Comparison of ENCODE assay signal across 8 cellular contexts in the genomic region with DNA sequence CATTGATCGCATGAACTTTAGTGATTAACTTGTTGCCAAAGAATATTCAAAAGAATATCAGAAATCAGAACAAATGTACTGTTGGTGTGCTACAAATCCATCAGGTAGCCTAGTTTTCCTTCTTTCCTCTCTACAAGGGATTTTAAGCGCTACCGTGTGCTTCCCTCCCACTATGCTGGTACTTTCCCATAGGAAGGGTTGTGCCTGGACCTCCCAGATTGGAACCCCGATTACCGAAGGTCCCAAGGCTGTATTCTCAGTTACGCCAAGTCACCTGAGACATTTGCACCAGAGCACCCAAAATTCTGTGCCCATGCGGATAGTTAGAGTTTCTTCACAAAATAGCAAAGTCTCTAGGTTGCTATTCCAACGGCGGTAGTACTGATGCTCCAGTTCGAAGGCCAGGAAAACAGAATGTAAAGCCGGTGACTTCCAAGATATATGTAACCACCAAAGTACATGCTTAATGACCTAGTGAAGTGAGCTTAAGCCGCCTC. TPM values are rescaled to one million over a fixed set of nuclear protein-coding genes. Genes with fewer than 3 reads are reported as not detected.
DNase-seq lines count a peak whose midpoint lies in the region; ATAC-seq and TF ChIP-seq lines count a peak whose summit lies in the region.

No MANE protein-coding gene starts in this region.

- intact Hi-C loops in left colon (cut with DNase I, micrococcal nuclease), result no loop called here

- peaks cover 2% of the 10 kb centered on the region for H3K36me3 ChIP-seq in thoracic aorta

- H3K27ac Mint-ChIP-seq in activated naive CD8-positive, alpha-beta T cell treated with anti-CD3 and anti-CD28 coated beads, Interleukin-2, amount 50 U/mL, for 24 hours, result peak overlapping the region; percentile 92

- no peak for DNase-seq in activated naive CD8-positive, alpha-beta T cell treated with anti-CD3 and anti-CD28 coated beads, Interleukin-2, amount 50 U/mL, for 24 hours
- DNase-seq in left colon, result no peak
- DNase-seq in thoracic aorta (ENCODE audit: low spot score), result no peak
- no peak for DNase-seq in NCI-H226
- DNase-seq in A172 (ENCODE audit: low spot score), result no peak

- peak overlapping the region; percentile 88 to 90 for H3K27ac ChIP-seq in thoracic aorta

- H3K9me3 Mint-ChIP-seq in activated naive CD8-positive, alpha-beta T cell treated with anti-CD3 and anti-CD28 coated beads, Interleukin-2, amount 50 U/mL, for 24 hours, result no peaks in the 10 kb centered on the region

- no peaks in the 10 kb centered on the region for H3K9me3 ChIP-seq in thoracic aorta

- H3K27me3 Mint-ChIP-seq in activated naive CD8-positive, alpha-beta T cell treated with anti-CD3 and anti-CD28 coated beads, Interleukin-2, amount 50 U/mL, for 24 hours, result peaks cover 2% of the 10 kb centered on the region

- peaks cover 7 to 32% of the 10 kb centered on the region in 2 donors for H3K4me1 ChIP-seq in thoracic aorta (ENCODE audit: control insufficient read depth in 1 of 2, low read depth in 2 of 2)

- H3K27me3 ChIP-seq in thoracic aorta (replicated peaks; ENCODE audit: insufficient read depth), result no peaks in the 10 kb centered on the region

- peak overlapping the region; percentile 96 for H3K4me3 Mint-ChIP-seq in activated naive CD8-positive, alpha-beta T cell treated with anti-CD3 and anti-CD28 coated beads, Interleukin-2, amount 50 U/mL, for 24 hours

- H3K4me3 ChIP-seq in thoracic aorta, result peak overlapping the region; percentile 96

- H3K36me3 Mint-ChIP-seq in activated naive CD8-positive, alpha-beta T cell treated with anti-CD3 and anti-CD28 coated beads, Interleukin-2, amount 50 U/mL, for 24 hours (ENCODE audit: low read depth), result peaks cover 22% of the 10 kb centered on the region

- peaks cover 38% of the 10 kb centered on the region for H3K4me1 Mint-ChIP-seq in activated naive CD8-positive, alpha-beta T cell treated with anti-CD3 and anti-CD28 coated beads, Interleukin-2, amount 50 U/mL, for 24 hours

- no peak for TF ChIP-seq CTCF in thoracic aorta (IDR thresholded peaks at IDR 0.05)

- ATAC-seq in GM18502 (IDR thresholded peaks at IDR 0.05; ENCODE audit: poor library complexity, unreplicated experiment), result peak; percentile 9
- ATAC-seq in HG03108 (IDR thresholded peaks at IDR 0.05; ENCODE audit: unreplicated experiment), result peak; percentile 6
- ATAC-seq in activated naive CD8-positive, alpha-beta T cell treated with anti-CD3 and anti-CD28 coated beads, Interleukin-2, amount 50 U/mL, for 24 hours, result no peak
- peak; percentile 24 for ATAC-seq in left colon
- ATAC-seq in thoracic aorta (ENCODE audit: insufficient number of reproducible peaks, low FRiP score, low read depth), result no peak
- ATAC-seq in HG03025 (IDR thresholded peaks at IDR 0.05; ENCODE audit: low FRiP score, unreplicated experiment), result no peak

RNA-seq across cellular contexts. Expression of a gene that starts 23.4 kb away (rescaled TPM):
- total RNA-seq in left colon (10 to 100 TPM in 1 of 2 donors, 1 to 10 TPM in 1; 3.5 to 12.0 TPM), thoracic aorta (10 to 100 TPM; 25.0 to 27.6 TPM)
- 0.67 and 1.9 TPM in 2 replicates for total RNA-seq in A172 (2014; rRNA removed; shearing (Covaris generic))

Comparison
In these comparisons a context has a peak if more than half of its experiments do, and no peak if none do; other contexts are left out.
1. ATAC-seq: peak in GM18502 (single experiment), HG03108 (single experiment) and left colon (single experiment); none in activated naive CD8-positive, alpha-beta T cell treated with anti-CD3 and anti-CD28 coated beads, Interleukin-2, amount 50 U/mL, for 24 hours (single experiment), thoracic aorta (single experiment) and HG03025 (single experiment).